In genomic region chr7:129054438-129055293, GRCh38 we compare ENCODE assay signal across 1 cellular context.
TF ChIP-seq lines count a peak whose summit lies in the region.

TNPO3 (minus strand) TSS chr7:129055111; CDS start chr7:129054770, 341 bp downstream.

TF ChIP-seq in SK-N-SH treated with all-trans-retinoic acid at 6 μM for 48 hours, 23 proteins besides CTCF, POLR2A, EP300 and RAD21 (continued from another document):
- TF ChIP-seq PATZ1 (CRISPR knock-in tag; IDR thresholded peaks at IDR 0.05; ENCODE audit: borderline replicate concordance) (no peak), CSRNP3 (CRISPR knock-in tag; IDR thresholded peaks at IDR 0.05) (0 out of 2 replicates have a peak, but pooled peaks have one; percentile 33), ARNTL (CRISPR knock-in tag; IDR thresholded peaks at IDR 0.05; ENCODE audit: borderline replicate concordance, low read depth) (no peak), ZNF8 (CRISPR knock-in tag; IDR thresholded peaks at IDR 0.05) (no peak)
